In the genomic region with DNA sequence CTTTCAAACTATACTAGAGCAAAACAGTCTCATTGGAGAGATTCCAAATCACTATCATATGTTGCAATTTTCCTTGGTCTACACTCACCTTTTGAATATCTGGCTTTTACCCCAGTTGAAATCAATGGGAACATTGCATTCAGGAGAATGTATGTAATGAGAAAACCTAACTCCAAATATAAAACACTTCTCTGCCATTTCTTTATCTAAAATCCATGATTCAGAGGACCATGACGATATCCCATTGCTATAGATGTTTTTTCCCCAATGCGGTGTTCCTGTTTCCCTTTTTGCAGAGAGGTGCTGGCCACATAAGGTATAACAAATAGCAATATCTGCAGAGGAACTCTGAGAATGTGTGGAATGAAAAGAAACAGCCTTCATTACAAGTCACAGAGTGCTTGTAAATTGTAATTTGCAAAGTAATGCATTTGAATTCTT, we compare ENCODE assay signal across 25 cellular contexts. TPM values are rescaled to one million over a fixed set of nuclear protein-coding genes. Genes with fewer than 3 reads are reported as not detected.
A peak's percentile ranks its signal among the peaks of the same experiment; 100 is the strongest.
DNase-seq lines count a peak whose midpoint lies in the region; ATAC-seq, FAIRE-seq and TF ChIP-seq lines count a peak whose summit lies in the region.
"Had no signal": no experiment of that assay in that cellular context is flagged by ENCODE, and none has a peak within 500 bp of the region (broad histone marks: within the 10 kb centered on the region; RNA-seq: fewer than 3 reads in every experiment).

No MANE protein-coding gene starts in this region.

- dilution Hi-C loops in endothelial cell of umbilical vein (cut with MboI; ENCODE audit: extremely low pct_ligation_motif_present, low sequenced_read_pairs), result no loop called here

- no peaks in the 10 kb centered on the region for H3K79me1 ChIP-seq in mesenchymal stem cell (replicated peaks; ENCODE audit: low read length, poor library complexity, severe bottlenecking)

- peaks cover 12% of the 10 kb centered on the region; the same call in 1 of the 2 replicates for H3F3A ChIP-seq in GM23338 (replicated peaks; ENCODE audit: low read depth)

- H3K27ac ChIP-seq in GM23338 (ENCODE audit: low read depth), result peak overlapping the region; percentile 53
- no peak overlapping the region for H3K27ac ChIP-seq in endothelial cell of umbilical vein (ENCODE audit: insufficient read depth, low read depth, low read length)
- H3K27ac ChIP-seq in mesenchymal stem cell (ENCODE audit: low read length, poor library complexity, severe bottlenecking), result no peak overlapping the region
- H3K27ac ChIP-seq: adrenal gland, C4-2B, esophagus squamous epithelium, lower lobe of right lung, suprapubic skin had no signal

- H3K18ac ChIP-seq in mesenchymal stem cell (ENCODE audit: low read depth in 1 of 2, low read length in 2 of 2), result no peak overlapping the region

- no peaks in the 10 kb centered on the region for H3K9me3 ChIP-seq in adipocyte (ENCODE audit: control insufficient read depth, low read length)
- H3K9me3 ChIP-seq in endothelial cell of umbilical vein (replicated peaks; ENCODE audit: control insufficient read depth, insufficient read depth, low read length), result no peaks in the 10 kb centered on the region
- no peaks in the 10 kb centered on the region for H3K9me3 ChIP-seq in mesenchymal stem cell (ENCODE audit: control insufficient read depth, low read length)
- H3K9me3 ChIP-seq: adrenal gland, esophagus squamous epithelium, lower lobe of right lung, suprapubic skin had no signal

- DNase-seq in GM23338 (ENCODE audit: low spot score) (peak; percentile 46), adipocyte (ENCODE audit: low read depth) (peak; percentile 33), endothelial cell of umbilical vein (ENCODE audit: low read depth, low spot score) (peak; percentile 15), iris pigment epithelial cell (ENCODE audit: low read depth) (peak; percentile 44), mucosa of gallbladder (ENCODE audit: low spot score) (no peak), mesenchymal stem cell (no peak)
- DNase-seq: activated CD4-positive, alpha-beta T cell treated with anti-CD3 and anti-CD28 coated beads, Interleukin-2, amount 10 ng/mL, durations not matched to agents 24 days and 14 days; activated naive CD4-positive, alpha-beta T cell treated with Interleukin-2 at 50 U/mL for 16 hours; activated T-cell treated with anti-CD3 and anti-CD28 coated beads, Interleukin-2, amount 50 U/mL, for 4 hours; adrenal gland; central memory CD4-positive, alpha-beta T cell; dermis blood vessel endothelial cell; DMS79 treated with DMSO at 0.1 percent for 48 hours; esophagus squamous epithelium; lower lobe of right lung; NK-92 treated with Interleukin-12 subunit alpha and Interleukin-12 subunit beta, amount 100 ng/mL, for 24 hours; posterior cingulate gyrus; SHP77 treated with DMSO at 0.1 percent for 48 hours; stimulated activated naive B cell treated with anti-CD40 and anti-IgM and Interleukin-4, amounts not matched to agents 10 μg/mL and 1 μg/mL and 100 μg/mL, for 72 hours had no signal

- no peak overlapping the region for H2AK5ac ChIP-seq in mesenchymal stem cell (ENCODE audit: low read length, severe bottlenecking)

- H3K4me1 ChIP-seq in GM23338 (ENCODE audit: insufficient read depth) (peaks cover 30% of the 10 kb centered on the region), adipocyte (ENCODE audit: control insufficient read depth, insufficient read depth, low read length) (peaks cover 16% of the 10 kb centered on the region), endothelial cell of umbilical vein (ENCODE audit: control insufficient read depth, extremely low read depth, insufficient read depth, low read length) (peaks cover 5% of the 10 kb centered on the region), mesenchymal stem cell (ENCODE audit: control insufficient read depth, insufficient read depth, low read depth, low read length) (peaks cover 2% of the 10 kb centered on the region)

- H3K9me2 ChIP-seq in GM23338 (ENCODE audit: insufficient read depth), result no peaks in the 10 kb centered on the region

- H3K4me3 Mint-ChIP-seq in GM23338, result no peak overlapping the region
- H3K4me3 Mint-ChIP-seq: activated CD4-positive, alpha-beta T cell treated with anti-CD3 and anti-CD28 coated beads, Interleukin-2, amount 10 ng/mL, durations not matched to agents 24 days and 14 days; activated T-cell treated with anti-CD3 and anti-CD28 coated beads, Interleukin-2, amount 50 U/mL, for 4 hours; stimulated activated naive B cell treated with anti-CD40 and anti-IgM and Interleukin-4, amounts not matched to agents 10 μg/mL and 1 μg/mL and 100 μg/mL, for 72 hours had no signal

- no peak overlapping the region for H4K91ac ChIP-seq in mesenchymal stem cell (ENCODE audit: low read length)

- no peak for TF ChIP-seq POLR2A in endothelial cell of umbilical vein (IDR thresholded peaks at IDR 0.05; ENCODE audit: low read depth, low read length)

- no peaks in the 10 kb centered on the region for H3K79me2 ChIP-seq in GM23338 (replicated peaks; ENCODE audit: insufficient read depth)
- H3K79me2 ChIP-seq in endothelial cell of umbilical vein (ENCODE audit: control insufficient read depth, insufficient read depth, low read length), result no peaks in the 10 kb centered on the region

- 98% methylated on average over 2 of the region's 2 CpGs for WGBS in mesenchymal stem cell

- no TSS peak for BruUV-seq in endothelial cell of umbilical vein (replicated peaks; lab: Mats Ljungman, UMichigan)

- H3K9me1 ChIP-seq in endothelial cell of umbilical vein (replicated peaks; ENCODE audit: control insufficient read depth, extremely low read depth, insufficient read depth, low read length), result no peaks in the 10 kb centered on the region

- H3K4me3 ChIP-seq in GM23338 (no peak overlapping the region), adipocyte (ENCODE audit: low read length) (no peak overlapping the region), endothelial cell of umbilical vein (replicated peaks in 1 of 3; ENCODE audit: insufficient read depth in 1 of 3, low read depth in 1 of 3, low read length in 3 of 3) (no peak overlapping the region), mesenchymal stem cell (ENCODE audit: insufficient read depth in 1 of 2, low read depth in 1 of 2, low read length in 2 of 2) (no peak overlapping the region)
- H3K4me3 ChIP-seq: adrenal gland, esophagus squamous epithelium, lower lobe of right lung, suprapubic skin had no signal

- intact Hi-C loops in endothelial cell of umbilical vein (cut with micrococcal nuclease), result no loop called here

- H2BK15ac ChIP-seq in mesenchymal stem cell (ENCODE audit: low read depth, poor library complexity, severe bottlenecking), result no peak overlapping the region

- H3K9me3 Mint-ChIP-seq in GM23338, result no peaks in the 10 kb centered on the region; the same call in 2 of the 3 replicates
- H3K9me3 Mint-ChIP-seq: activated CD4-positive, alpha-beta T cell treated with anti-CD3 and anti-CD28 coated beads, Interleukin-2, amount 10 ng/mL, durations not matched to agents 24 days and 14 days; activated T-cell treated with anti-CD3 and anti-CD28 coated beads, Interleukin-2, amount 50 U/mL, for 4 hours; stimulated activated naive B cell treated with anti-CD40 and anti-IgM and Interleukin-4, amounts not matched to agents 10 μg/mL and 1 μg/mL and 100 μg/mL, for 72 hours had no signal

- POLR2A ChIA-PET in endothelial cell of umbilical vein (lab: Charles Lee), result no interaction called here

- H3K4me2 ChIP-seq in GM23338 (peak overlapping the region; percentile 4), endothelial cell of umbilical vein (ENCODE audit: insufficient read depth, low read length) (no peak overlapping the region), mesenchymal stem cell (ENCODE audit: low read length, poor library complexity, severe bottlenecking) (no peak overlapping the region)

- H3K9ac ChIP-seq in adipocyte (ENCODE audit: low read length) (no peak overlapping the region), endothelial cell of umbilical vein (replicated peaks; ENCODE audit: extremely low read depth, insufficient read depth, low read length) (no peak overlapping the region), mesenchymal stem cell (ENCODE audit: low read length) (no peak overlapping the region)

- no peak for FAIRE-seq in endothelial cell of umbilical vein (lab: Jason Lieb, UNC)
- FAIRE-seq: urothelium cell line had no signal

- H3K4ac ChIP-seq in mesenchymal stem cell (ENCODE audit: low read depth in 1 of 2, low read length in 2 of 2), result no peak overlapping the region

- H3K36me3 Mint-ChIP-seq in GM23338 (ENCODE audit: low read depth), result no peaks in the 10 kb centered on the region
- H3K36me3 Mint-ChIP-seq: stimulated activated naive B cell treated with anti-CD40 and anti-IgM and Interleukin-4, amounts not matched to agents 10 μg/mL and 1 μg/mL and 100 μg/mL, for 72 hours had no signal

- H3K4me1 Mint-ChIP-seq in GM23338, result peaks cover 28% of the 10 kb centered on the region

- no peak overlapping the region for H2BK120ac ChIP-seq in mesenchymal stem cell (ENCODE audit: low read depth, low read length)

- no peak overlapping the region for H2BK12ac ChIP-seq in mesenchymal stem cell (ENCODE audit: low read length in 2 of 2)

- no peak overlapping the region; the same call in 1 of the 2 replicates for H3K27ac Mint-ChIP-seq in GM23338
- H3K27ac Mint-ChIP-seq: activated CD4-positive, alpha-beta T cell treated with anti-CD3 and anti-CD28 coated beads, Interleukin-2, amount 10 ng/mL, durations not matched to agents 24 days and 14 days; stimulated activated naive B cell treated with anti-CD40 and anti-IgM and Interleukin-4, amounts not matched to agents 10 μg/mL and 1 μg/mL and 100 μg/mL, for 72 hours had no signal

- H4K20me1 ChIP-seq in GM23338 (replicated peaks; ENCODE audit: insufficient read depth) (no peaks in the 10 kb centered on the region), endothelial cell of umbilical vein (replicated peaks; ENCODE audit: control insufficient read depth, extremely low read depth, insufficient read depth, low read length) (no peaks in the 10 kb centered on the region)

- H2AFZ ChIP-seq in GM23338 (no peak overlapping the region), endothelial cell of umbilical vein (ENCODE audit: low read depth, low read length) (no peak overlapping the region), mesenchymal stem cell (ENCODE audit: low read depth, low read length) (no peak overlapping the region)

- H3K27me3 Mint-ChIP-seq in GM23338 (ENCODE audit: insufficient read depth, low read depth, poor library complexity), result peaks cover 9% of the 10 kb centered on the region
- H3K27me3 Mint-ChIP-seq: activated CD4-positive, alpha-beta T cell treated with anti-CD3 and anti-CD28 coated beads, Interleukin-2, amount 10 ng/mL, durations not matched to agents 24 days and 14 days had no signal

- H3K36me3 ChIP-seq in GM23338 (ENCODE audit: insufficient read depth) (no peaks in the 10 kb centered on the region), adipocyte (ENCODE audit: control insufficient read depth, insufficient read depth, low read length, severe bottlenecking) (no peaks in the 10 kb centered on the region), endothelial cell of umbilical vein (ENCODE audit: control insufficient read depth in 2 of 2, extremely low read depth in 1 of 2, insufficient read depth in 2 of 2, low read length in 2 of 2) (no peaks in the 10 kb centered on the region), mesenchymal stem cell (ENCODE audit: control insufficient read depth in 1 of 2, insufficient read depth in 2 of 2, low read depth in 1 of 2, low read length in 2 of 2) (no peaks in the 10 kb centered on the region)
- H3K36me3 ChIP-seq: adrenal gland, esophagus squamous epithelium, lower lobe of right lung, suprapubic skin had no signal

- H2BK5ac ChIP-seq in mesenchymal stem cell (ENCODE audit: low read depth, low read length, poor library complexity, severe bottlenecking), result no peak overlapping the region

- CTCF ChIA-PET in endothelial cell of umbilical vein (lab: Charles Lee), result interaction anchor here (1.5 to 1.6 kb wide), 2 partner anchors 8 to 353 kb away, joined by 3 to 4 read pairs; no protein-coding TSS in a partner anchor

- ATAC-seq in GM23338 (no peak), HG03469 (IDR thresholded peaks at IDR 0.05; ENCODE audit: unreplicated experiment) (no peak), GM21737 (IDR thresholded peaks at IDR 0.05; ENCODE audit: unreplicated experiment) (no peak)
- ATAC-seq: activated T-cell treated with anti-CD3 and anti-CD28 coated beads, Interleukin-2, amount 50 U/mL, for 4 hours; lower lobe of right lung; sciatic nerve; stimulated activated naive B cell treated with anti-CD40 and anti-IgM and Interleukin-4, amounts not matched to agents 10 μg/mL and 1 μg/mL and 100 μg/mL, for 72 hours had no signal

- 0 out of 2 replicates have a peak, but pooled peaks cover 3% of the 10 kb centered on the region for H3K27me3 ChIP-seq in GM23338 (ENCODE audit: insufficient read depth)
- no peaks in the 10 kb centered on the region for H3K27me3 ChIP-seq in adipocyte (replicated peaks; ENCODE audit: control insufficient read depth, insufficient read depth, low read length)
- H3K27me3 ChIP-seq in endothelial cell of umbilical vein (ENCODE audit: control insufficient read depth in 2 of 2, insufficient read depth in 2 of 2, low read length in 2 of 2), result no peaks in the 10 kb centered on the region
- peaks cover 0 to 5% of the 10 kb centered on the region in 2 experiments for H3K27me3 ChIP-seq in mesenchymal stem cell (ENCODE audit: control insufficient read depth in 1 of 2, insufficient read depth in 1 of 2, low read length in 2 of 2)

- H3K23ac ChIP-seq in mesenchymal stem cell (ENCODE audit: low read length in 2 of 2), result no peak overlapping the region

- H3K14ac ChIP-seq in mesenchymal stem cell (ENCODE audit: low read length in 2 of 2), result no peak overlapping the region

- TF ChIP-seq CTCF in GM23338 (conservative IDR thresholded peaks at IDR 0.05; ENCODE audit: low read depth in 2 of 2) (no peak), endothelial cell of umbilical vein (IDR thresholded peaks at IDR 0.05; ENCODE audit: extremely low read depth in 1 of 2, insufficient read depth in 1 of 2, low read depth in 1 of 2, low read length in 2 of 2) (no peak)

- H4K8ac ChIP-seq in mesenchymal stem cell (ENCODE audit: low read length), result no peak overlapping the region

RNA-seq across cellular contexts. Expression of a gene that starts 3.7 kb away (rescaled TPM):
- total RNA-seq in GM23338 (2014; rRNA removed; shearing (Covaris generic)), result 0.19 and 1.5 TPM in 2 replicates
- 0.49 and 0.65 TPM in 2 replicates for polyA plus RNA-seq in GM23338 (2016; fragmentation: Nextera tagmentation; extraction: Ambion mirVana)
- 0.46 and 1.00 TPM in 2 replicates for total RNA-seq in endothelial cell of umbilical vein
- 0.16 and 0.21 TPM in 2 replicates for polyA plus RNA-seq in endothelial cell of umbilical vein
- 0.05 TPM in 1 of 2 replicates, not detected in the other for polyA plus RNA-seq in endothelial cell of umbilical vein (2011; cell fraction: cytosol; rRNA removed)
- polyA plus RNA-seq in endothelial cell of umbilical vein (2011; cell fraction: nucleus; rRNA removed), result 0.88 and 1.2 TPM in 2 replicates
- 0.09 TPM in 1 of 2 replicates, not detected in the other for polyA plus RNA-seq in endothelial cell of umbilical vein (2012)
- 0.32 TPM in 1 of 2 replicates, not detected in the other for polyA minus RNA-seq in endothelial cell of umbilical vein
- polyA minus RNA-seq in endothelial cell of umbilical vein (2011; cell fraction: cytosol; rRNA and poly(A)+ RNA removed), result not detected
- polyA minus RNA-seq in endothelial cell of umbilical vein (2011; cell fraction: nucleus; rRNA and poly(A)+ RNA removed), result 0.29 TPM in 1 of 2 replicates, not detected in the other
- total RNA-seq in mucosa of gallbladder, result 0.29 TPM
- 0.55 TPM for polyA plus RNA-seq in mesenchymal stem cell (2013, experiment 1 of 2)
- 0.66 TPM for polyA plus RNA-seq in mesenchymal stem cell (2013, experiment 2 of 2)
- total RNA-seq: activated T-cell treated with anti-CD3 and anti-CD28 coated beads, Interleukin-2, amount 50 U/mL, for 4 hours; lower lobe of right lung had no signal

Comparison
In these comparisons a context has a peak if more than half of its experiments do, and no peak if none do; other contexts are left out.
1. DNase-seq: peak in GM23338 (single experiment), adipocyte (single experiment), endothelial cell of umbilical vein (single experiment) and iris pigment epithelial cell (single experiment); none in mucosa of gallbladder (single experiment) and mesenchymal stem cell (single experiment).